1 cellular context compared by ENCODE assay signal in the genomic region with DNA sequence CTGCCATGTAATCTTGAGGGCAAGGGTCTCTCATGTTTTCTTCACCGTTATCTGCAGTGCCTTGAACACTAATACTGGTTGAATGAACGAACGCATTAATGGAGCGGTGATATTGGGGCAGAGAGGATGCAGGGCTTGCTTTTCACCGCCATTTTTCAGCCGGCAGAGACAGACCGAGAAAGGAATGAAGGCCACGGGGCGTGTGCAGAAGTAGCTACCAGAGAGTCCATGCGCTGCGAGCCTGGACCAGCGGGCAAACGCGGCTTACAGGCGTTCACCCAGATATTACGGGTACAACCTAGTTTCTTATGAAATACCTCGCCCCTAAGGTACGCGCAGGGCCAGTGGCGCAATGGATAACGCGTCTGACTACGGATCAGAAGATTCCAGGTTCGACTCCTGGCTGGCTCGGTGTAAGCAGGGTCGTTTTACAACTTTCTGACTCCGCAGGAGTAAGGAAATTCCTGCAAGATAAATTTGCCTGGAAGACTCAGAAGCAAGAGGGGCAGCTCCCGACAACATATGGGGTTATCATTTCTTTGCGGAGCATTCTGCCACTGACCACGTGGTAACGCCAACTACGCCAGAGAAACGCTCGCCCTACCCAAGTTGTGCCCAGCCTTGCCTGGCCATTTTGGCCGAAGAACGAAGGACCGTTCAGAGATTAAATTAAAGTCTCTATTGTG.
TF ChIP-seq lines count a peak whose summit lies in the region.

No MANE protein-coding gene starts in this region.

TF ChIP-seq in HepG2, 621 proteins besides CTCF, POLR2A, EP300 and RAD21 (continued from another document and continues in another):
- TF ChIP-seq HES4 (CRISPR knock-in tag; IDR thresholded peaks at IDR 0.05; ENCODE audit: borderline replicate concordance) = 0 out of 2 replicates have a peak, but pooled peaks have one; percentile 65
- TF ChIP-seq, protein P1, sequence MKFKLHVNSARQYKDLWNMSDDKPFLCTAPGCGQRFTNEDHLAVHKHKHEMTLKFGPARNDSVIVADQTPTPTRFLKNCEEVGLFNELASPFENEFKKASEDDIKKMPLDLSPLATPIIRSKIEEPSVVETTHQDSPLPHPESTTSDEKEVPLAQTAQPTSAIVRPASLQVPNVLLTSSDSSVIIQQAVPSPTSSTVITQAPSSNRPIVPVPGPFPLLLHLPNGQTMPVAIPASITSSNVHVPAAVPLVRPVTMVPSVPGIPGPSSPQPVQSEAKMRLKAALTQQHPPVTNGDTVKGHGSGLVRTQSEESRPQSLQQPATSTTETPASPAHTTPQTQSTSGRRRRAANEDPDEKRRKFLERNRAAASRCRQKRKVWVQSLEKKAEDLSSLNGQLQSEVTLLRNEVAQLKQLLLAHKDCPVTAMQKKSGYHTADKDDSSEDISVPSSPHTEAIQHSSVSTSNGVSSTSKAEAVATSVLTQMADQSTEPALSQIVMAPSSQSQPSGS (CRISPR knock-in tag; IDR thresholded peaks at IDR 0.05) = peak; percentile 96
- no peak for TF ChIP-seq ZBTB49 (CRISPR knock-in tag; IDR thresholded peaks at IDR 0.05; ENCODE audit: borderline replicate concordance)
- peak; percentile 55; the same call in 1 of the 2 replicates for TF ChIP-seq ZNF710 (CRISPR knock-in tag; IDR thresholded peaks at IDR 0.05; ENCODE audit: borderline replicate concordance)
- TF ChIP-seq, protein P2, sequence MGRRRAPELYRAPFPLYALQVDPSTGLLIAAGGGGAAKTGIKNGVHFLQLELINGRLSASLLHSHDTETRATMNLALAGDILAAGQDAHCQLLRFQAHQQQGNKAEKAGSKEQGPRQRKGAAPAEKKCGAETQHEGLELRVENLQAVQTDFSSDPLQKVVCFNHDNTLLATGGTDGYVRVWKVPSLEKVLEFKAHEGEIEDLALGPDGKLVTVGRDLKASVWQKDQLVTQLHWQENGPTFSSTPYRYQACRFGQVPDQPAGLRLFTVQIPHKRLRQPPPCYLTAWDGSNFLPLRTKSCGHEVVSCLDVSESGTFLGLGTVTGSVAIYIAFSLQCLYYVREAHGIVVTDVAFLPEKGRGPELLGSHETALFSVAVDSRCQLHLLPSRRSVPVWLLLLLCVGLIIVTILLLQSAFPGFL (CRISPR knock-in tag; IDR thresholded peaks at IDR 0.05) = no peak
- TF ChIP-seq, protein P3, sequence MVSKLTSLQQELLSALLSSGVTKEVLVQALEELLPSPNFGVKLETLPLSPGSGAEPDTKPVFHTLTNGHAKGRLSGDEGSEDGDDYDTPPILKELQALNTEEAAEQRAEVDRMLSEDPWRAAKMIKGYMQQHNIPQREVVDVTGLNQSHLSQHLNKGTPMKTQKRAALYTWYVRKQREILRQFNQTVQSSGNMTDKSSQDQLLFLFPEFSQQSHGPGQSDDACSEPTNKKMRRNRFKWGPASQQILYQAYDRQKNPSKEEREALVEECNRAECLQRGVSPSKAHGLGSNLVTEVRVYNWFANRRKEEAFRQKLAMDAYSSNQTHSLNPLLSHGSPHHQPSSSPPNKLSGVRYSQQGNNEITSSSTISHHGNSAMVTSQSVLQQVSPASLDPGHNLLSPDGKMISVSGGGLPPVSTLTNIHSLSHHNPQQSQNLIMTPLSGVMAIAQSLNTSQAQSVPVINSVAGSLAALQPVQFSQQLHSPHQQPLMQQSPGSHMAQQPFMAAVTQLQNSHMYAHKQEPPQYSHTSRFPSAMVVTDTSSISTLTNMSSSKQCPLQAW (CRISPR knock-in tag; IDR thresholded peaks at IDR 0.05) = peak; percentile 96
- TF ChIP-seq ZNF543 (CRISPR knock-in tag; IDR thresholded peaks at IDR 0.05) = peak; percentile 88
- TF ChIP-seq POLR2AphosphoS5 (IDR thresholded peaks at IDR 0.05; ENCODE audit: low read depth, low read length) = no peak; the same call in 1 of the 2 replicates
- no peak for TF ChIP-seq RBAK (CRISPR knock-in tag; IDR thresholded peaks at IDR 0.05)
- no peak; the same call in 1 of the 2 replicates for TF ChIP-seq DPF2 (CRISPR knock-in tag; IDR thresholded peaks at IDR 0.05; ENCODE audit: borderline replicate concordance, low read depth)
- no peak for TF ChIP-seq GABPA (IDR thresholded peaks at IDR 0.05; ENCODE audit: low read depth, low read length)
- peak; percentile 42; the same call in 1 of the 2 replicates for TF ChIP-seq GABPA (CRISPR knock-in tag; IDR thresholded peaks at IDR 0.05; ENCODE audit: low read depth)
- TF ChIP-seq PBX2 (CRISPR knock-in tag; IDR thresholded peaks at IDR 0.05) = no peak
- no peak for TF ChIP-seq TCF7L2 (IDR thresholded peaks at IDR 0.05; ENCODE audit: low read depth, low read length)
- TF ChIP-seq, protein P4, sequence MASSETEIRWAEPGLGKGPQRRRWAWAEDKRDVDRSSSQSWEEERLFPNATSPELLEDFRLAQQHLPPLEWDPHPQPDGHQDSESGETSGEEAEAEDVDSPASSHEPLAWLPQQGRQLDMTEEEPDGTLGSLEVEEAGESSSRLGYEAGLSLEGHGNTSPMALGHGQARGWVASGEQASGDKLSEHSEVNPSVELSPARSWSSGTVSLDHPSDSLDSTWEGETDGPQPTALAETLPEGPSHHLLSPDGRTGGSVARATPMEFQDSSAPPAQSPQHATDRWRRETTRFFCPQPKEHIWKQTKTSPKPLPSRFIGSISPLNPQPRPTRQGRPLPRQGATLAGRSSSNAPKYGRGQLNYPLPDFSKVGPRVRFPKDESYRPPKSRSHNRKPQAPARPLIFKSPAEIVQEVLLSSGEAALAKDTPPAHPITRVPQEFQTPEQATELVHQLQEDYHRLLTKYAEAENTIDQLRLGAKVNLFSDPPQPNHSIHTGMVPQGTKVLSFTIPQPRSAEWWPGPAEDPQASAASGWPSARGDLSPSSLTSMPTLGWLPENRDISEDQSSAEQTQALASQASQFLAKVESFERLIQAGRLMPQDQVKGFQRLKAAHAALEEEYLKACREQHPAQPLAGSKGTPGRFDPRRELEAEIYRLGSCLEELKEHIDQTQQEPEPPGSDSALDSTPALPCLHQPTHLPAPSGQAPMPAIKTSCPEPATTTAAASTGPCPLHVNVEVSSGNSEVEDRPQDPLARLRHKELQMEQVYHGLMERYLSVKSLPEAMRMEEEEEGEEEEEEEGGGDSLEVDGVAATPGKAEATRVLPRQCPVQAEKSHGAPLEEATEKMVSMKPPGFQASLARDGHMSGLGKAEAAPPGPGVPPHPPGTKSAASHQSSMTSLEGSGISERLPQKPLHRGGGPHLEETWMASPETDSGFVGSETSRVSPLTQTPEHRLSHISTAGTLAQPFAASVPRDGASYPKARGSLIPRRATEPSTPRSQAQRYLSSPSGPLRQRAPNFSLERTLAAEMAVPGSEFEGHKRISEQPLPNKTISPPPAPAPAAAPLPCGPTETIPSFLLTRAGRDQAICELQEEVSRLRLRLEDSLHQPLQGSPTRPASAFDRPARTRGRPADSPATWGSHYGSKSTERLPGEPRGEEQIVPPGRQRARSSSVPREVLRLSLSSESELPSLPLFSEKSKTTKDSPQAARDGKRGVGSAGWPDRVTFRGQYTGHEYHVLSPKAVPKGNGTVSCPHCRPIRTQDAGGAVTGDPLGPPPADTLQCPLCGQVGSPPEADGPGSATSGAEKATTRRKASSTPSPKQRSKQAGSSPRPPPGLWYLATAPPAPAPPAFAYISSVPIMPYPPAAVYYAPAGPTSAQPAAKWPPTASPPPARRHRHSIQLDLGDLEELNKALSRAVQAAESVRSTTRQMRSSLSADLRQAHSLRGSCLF (CRISPR knock-in tag; IDR thresholded peaks at IDR 0.05; ENCODE audit: borderline replicate concordance) = no peak
- TF ChIP-seq ZNF670 (CRISPR knock-in tag; IDR thresholded peaks at IDR 0.05; ENCODE audit: borderline replicate concordance) = peak; percentile 87; the same call in 1 of the 2 replicates
- peak; percentile 65 for TF ChIP-seq ELF1 (CRISPR knock-in tag; IDR thresholded peaks at IDR 0.05)
- peak; percentile 51 for TF ChIP-seq SP4 (CRISPR knock-in tag; IDR thresholded peaks at IDR 0.05)
- TF ChIP-seq, protein P5, sequence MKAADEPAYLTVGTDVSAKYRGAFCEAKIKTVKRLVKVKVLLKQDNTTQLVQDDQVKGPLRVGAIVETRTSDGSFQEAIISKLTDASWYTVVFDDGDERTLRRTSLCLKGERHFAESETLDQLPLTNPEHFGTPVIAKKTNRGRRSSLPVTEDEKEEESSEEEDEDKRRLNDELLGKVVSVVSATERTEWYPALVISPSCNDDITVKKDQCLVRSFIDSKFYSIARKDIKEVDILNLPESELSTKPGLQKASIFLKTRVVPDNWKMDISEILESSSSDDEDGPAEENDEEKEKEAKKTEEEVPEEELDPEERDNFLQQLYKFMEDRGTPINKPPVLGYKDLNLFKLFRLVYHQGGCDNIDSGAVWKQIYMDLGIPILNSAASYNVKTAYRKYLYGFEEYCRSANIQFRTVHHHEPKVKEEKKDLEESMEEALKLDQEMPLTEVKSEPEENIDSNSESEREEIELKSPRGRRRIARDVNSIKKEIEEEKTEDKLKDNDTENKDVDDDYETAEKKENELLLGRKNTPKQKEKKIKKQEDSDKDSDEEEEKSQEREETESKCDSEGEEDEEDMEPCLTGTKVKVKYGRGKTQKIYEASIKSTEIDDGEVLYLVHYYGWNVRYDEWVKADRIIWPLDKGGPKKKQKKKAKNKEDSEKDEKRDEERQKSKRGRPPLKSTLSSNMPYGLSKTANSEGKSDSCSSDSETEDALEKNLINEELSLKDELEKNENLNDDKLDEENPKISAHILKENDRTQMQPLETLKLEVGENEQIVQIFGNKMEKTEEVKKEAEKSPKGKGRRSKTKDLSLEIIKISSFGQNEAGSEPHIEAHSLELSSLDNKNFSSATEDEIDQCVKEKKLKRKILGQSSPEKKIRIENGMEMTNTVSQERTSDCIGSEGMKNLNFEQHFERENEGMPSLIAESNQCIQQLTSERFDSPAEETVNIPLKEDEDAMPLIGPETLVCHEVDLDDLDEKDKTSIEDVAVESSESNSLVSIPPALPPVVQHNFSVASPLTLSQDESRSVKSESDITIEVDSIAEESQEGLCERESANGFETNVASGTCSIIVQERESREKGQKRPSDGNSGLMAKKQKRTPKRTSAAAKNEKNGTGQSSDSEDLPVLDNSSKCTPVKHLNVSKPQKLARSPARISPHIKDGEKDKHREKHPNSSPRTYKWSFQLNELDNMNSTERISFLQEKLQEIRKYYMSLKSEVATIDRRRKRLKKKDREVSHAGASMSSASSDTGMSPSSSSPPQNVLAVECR (CRISPR knock-in tag; IDR thresholded peaks at IDR 0.05; ENCODE audit: borderline replicate concordance) = peak; percentile 61; the same call in 1 of the 2 replicates
- TF ChIP-seq, protein P6, sequence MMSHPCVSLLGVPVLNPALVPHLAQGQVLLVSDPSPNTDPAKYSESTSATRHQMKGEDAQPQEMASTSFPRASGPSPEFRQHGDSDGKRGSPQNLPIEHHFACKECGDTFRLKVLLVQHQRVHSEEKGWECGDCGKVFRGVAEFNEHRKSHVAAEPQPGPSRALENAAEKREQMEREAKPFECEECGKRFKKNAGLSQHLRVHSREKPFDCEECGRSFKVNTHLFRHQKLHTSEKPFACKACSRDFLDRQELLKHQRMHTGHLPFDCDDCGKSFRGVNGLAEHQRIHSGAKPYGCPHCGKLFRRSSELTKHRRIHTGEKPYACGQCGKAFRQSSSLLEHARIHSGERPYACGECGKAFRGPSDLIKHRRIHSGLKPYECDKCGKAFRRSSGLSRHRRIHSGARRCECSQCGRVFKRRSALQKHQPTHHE (CRISPR knock-in tag; IDR thresholded peaks at IDR 0.05; ENCODE audit: borderline replicate concordance) = no peak
- peak; percentile 98 for TF ChIP-seq ZNF331 (CRISPR knock-in tag; IDR thresholded peaks at IDR 0.05)
- peak; percentile 95 for TF ChIP-seq ZNF629 (CRISPR knock-in tag; conservative IDR thresholded peaks at IDR 0.05)
- peak; percentile 91; the same call in 1 of the 2 replicates for TF ChIP-seq NRL (CRISPR knock-in tag; IDR thresholded peaks at IDR 0.05; ENCODE audit: borderline replicate concordance)
- peak; percentile 87; the same call in 1 of the 2 replicates for TF ChIP-seq ZNF225 (CRISPR knock-in tag; IDR thresholded peaks at IDR 0.05)
- TF ChIP-seq, protein P7, sequence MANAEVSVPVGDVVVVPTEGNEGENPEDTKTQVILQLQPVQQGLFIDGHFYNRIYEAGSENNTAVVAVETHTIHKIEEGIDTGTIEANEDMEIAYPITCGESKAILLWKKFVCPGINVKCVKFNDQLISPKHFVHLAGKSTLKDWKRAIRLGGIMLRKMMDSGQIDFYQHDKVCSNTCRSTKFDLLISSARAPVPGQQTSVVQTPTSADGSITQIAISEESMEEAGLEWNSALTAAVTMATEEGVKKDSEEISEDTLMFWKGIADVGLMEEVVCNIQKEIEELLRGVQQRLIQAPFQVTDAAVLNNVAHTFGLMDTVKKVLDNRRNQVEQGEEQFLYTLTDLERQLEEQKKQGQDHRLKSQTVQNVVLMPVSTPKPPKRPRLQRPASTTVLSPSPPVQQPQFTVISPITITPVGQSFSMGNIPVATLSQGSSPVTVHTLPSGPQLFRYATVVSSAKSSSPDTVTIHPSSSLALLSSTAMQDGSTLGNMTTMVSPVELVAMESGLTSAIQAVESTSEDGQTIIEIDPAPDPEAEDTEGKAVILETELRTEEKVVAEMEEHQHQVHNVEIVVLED (CRISPR knock-in tag; IDR thresholded peaks at IDR 0.05; ENCODE audit: borderline replicate concordance) = peak; percentile 70
